Comparison of ENCODE assay signal across 8 cellular contexts in the genomic region with DNA sequence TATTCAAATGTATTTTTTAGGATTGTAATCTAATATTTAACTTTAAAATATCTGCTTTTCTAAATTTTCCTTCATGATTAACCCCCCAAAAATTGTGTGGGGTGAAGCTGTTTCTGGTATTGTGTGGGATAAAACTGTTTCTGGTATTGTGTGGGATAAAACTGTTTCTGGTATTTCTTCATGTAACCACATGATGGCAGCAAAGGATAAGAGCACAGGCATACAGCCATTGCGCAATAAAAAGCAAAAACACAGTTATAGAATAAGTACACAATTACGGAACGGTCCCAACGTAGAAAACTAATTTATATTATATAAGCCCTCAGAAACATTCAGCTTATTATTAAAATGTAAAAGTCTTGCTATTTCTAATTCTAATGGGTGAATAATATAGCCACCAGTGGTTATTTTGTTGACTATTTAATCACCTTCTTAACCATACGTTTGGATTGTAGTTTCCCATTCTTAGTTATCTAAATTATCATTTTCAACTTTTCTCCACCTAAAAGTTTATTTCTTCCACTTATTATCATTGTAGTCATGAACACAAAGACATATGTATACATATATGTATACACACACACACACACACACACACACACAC.
DNase-seq lines count a peak whose midpoint lies in the region; ATAC-seq, FAIRE-seq and TF ChIP-seq lines count a peak whose summit lies in the region.

No MANE protein-coding gene starts in this region.

- H3K4me2 ChIP-seq in SU-DHL-6 (ENCODE audit: low read depth, low read length, poor library complexity, severe bottlenecking) (no peak overlapping the region), parathyroid adenoma (ENCODE audit: low read length) (no peak overlapping the region)

- H4K20me1 ChIP-seq in SU-DHL-6 (ENCODE audit: low read depth, low read length): no peaks in the 10 kb centered on the region

- H3K9me3 ChIP-seq in SU-DHL-6 (ENCODE audit: insufficient read depth, low read length) (no peaks in the 10 kb centered on the region), parathyroid adenoma (ENCODE audit: control insufficient read depth, low read length) (no peaks in the 10 kb centered on the region)

- peaks cover 8% of the 10 kb centered on the region for H3K27me3 Mint-ChIP-seq in activated naive CD4-positive, alpha-beta T cell treated with anti-CD3 and anti-CD28 coated beads for 36 hours (ENCODE audit: low read depth)

- TF ChIP-seq CTCF in SU-DHL-6 (IDR thresholded peaks at IDR 0.05; ENCODE audit: insufficient read depth, low read length, poor library complexity, severe bottlenecking): peak; percentile 45
- peak; percentile 76 for TF ChIP-seq CTCF in fibroblast of the aortic adventitia (IDR thresholded peaks at IDR 0.05; ENCODE audit: insufficient read depth, low read length)
- peak; percentile 58 for TF ChIP-seq CTCF in parathyroid adenoma (IDR thresholded peaks at IDR 0.05)

- intact Hi-C loops in activated naive CD4-positive, alpha-beta T cell treated with anti-CD3 and anti-CD28 coated beads for 36 hours (cut with micrococcal nuclease): loop anchor here (1.0 to 5.0 kb wide), 6 partner anchors 541 to 1185 kb away; a partner anchor contains a TSS

- H3K27ac ChIP-seq in SU-DHL-6 (ENCODE audit: low read depth, low read length) (no peak overlapping the region), parathyroid adenoma (no peak overlapping the region)

- H3K36me3 ChIP-seq in SU-DHL-6 (ENCODE audit: low read length): no peaks in the 10 kb centered on the region
- H3K36me3 ChIP-seq in parathyroid adenoma (ENCODE audit: control insufficient read depth, insufficient read depth, low read length): no peaks in the 10 kb centered on the region

- no peaks in the 10 kb centered on the region for H3K9me2 ChIP-seq in SU-DHL-6 (replicated peaks; ENCODE audit: insufficient read depth, low read length)

- peak; percentile 12 for DNase-seq in activated naive CD4-positive, alpha-beta T cell treated with anti-CD3 and anti-CD28 coated beads for 36 hours
- no peak for DNase-seq in activated naive CD4-positive, alpha-beta T cell (lab: John Stamatoyannopoulos, UW)
- DNase-seq in HTR-8/SVneo (ENCODE audit: insufficient read length, low spot score): peak; percentile 14
- DNase-seq in fibroblast of the aortic adventitia (ENCODE audit: low read depth): peak; percentile 61
- no peak for DNase-seq in stimulated activated CD4-positive, alpha-beta T cell treated with anti-CD3 and anti-CD28 coated beads, Interleukin-2, amount 100 ng/mL, for 48 hours

- H3K36me3 Mint-ChIP-seq in activated naive CD4-positive, alpha-beta T cell treated with anti-CD3 and anti-CD28 coated beads for 36 hours (ENCODE audit: low read depth): no peaks in the 10 kb centered on the region

- CTCF ChIA-PET in activated naive CD4-positive, alpha-beta T cell treated with anti-CD3 and anti-CD28 coated beads for 36 hours (lab: Charles Lee): interaction anchor here (0.6 to 1.4 kb wide), 9 partner anchors 8 to 1051 kb away, joined by 3 to 6 read pairs (median 3); no protein-coding TSS in a partner anchor

- no peaks in the 10 kb centered on the region for H3F3A ChIP-seq in SU-DHL-6 (ENCODE audit: insufficient read depth)

- H3K79me2 ChIP-seq in SU-DHL-6 (ENCODE audit: insufficient read depth, low read length) (no peaks in the 10 kb centered on the region), parathyroid adenoma (no peaks in the 10 kb centered on the region)

- H3K4me3 Mint-ChIP-seq in activated naive CD4-positive, alpha-beta T cell treated with anti-CD3 and anti-CD28 coated beads for 36 hours: no peak overlapping the region

- no peak overlapping the region for H3K27ac Mint-ChIP-seq in activated naive CD4-positive, alpha-beta T cell treated with anti-CD3 and anti-CD28 coated beads for 36 hours

- no peaks in the 10 kb centered on the region for H3K9me3 Mint-ChIP-seq in activated naive CD4-positive, alpha-beta T cell treated with anti-CD3 and anti-CD28 coated beads for 36 hours

- H3K9ac ChIP-seq in SU-DHL-6 (ENCODE audit: low read length): no peak overlapping the region
- no peak overlapping the region for H3K9ac ChIP-seq in parathyroid adenoma

- H2AFZ ChIP-seq in SU-DHL-6 (ENCODE audit: low read depth, low read length, severe bottlenecking) (no peak overlapping the region), parathyroid adenoma (no peak overlapping the region)

- no peaks in the 10 kb centered on the region for H3K4me1 ChIP-seq in parathyroid adenoma

- no peak for FAIRE-seq in HTR-8/SVneo (lab: Jason Lieb, UNC)

- ATAC-seq in GM21526 (IDR thresholded peaks at IDR 0.05; ENCODE audit: low FRiP score, unreplicated experiment): peak; percentile 74

- no peaks in the 10 kb centered on the region for H3K27me3 ChIP-seq in SU-DHL-6 (ENCODE audit: low read length)
- no peaks in the 10 kb centered on the region for H3K27me3 ChIP-seq in parathyroid adenoma (ENCODE audit: control insufficient read depth, insufficient read depth, low read length)

- H3K4me1 Mint-ChIP-seq in activated naive CD4-positive, alpha-beta T cell treated with anti-CD3 and anti-CD28 coated beads for 36 hours (ENCODE audit: low read depth): no peaks in the 10 kb centered on the region

- no peak overlapping the region for H3K4me3 ChIP-seq in SU-DHL-6 (ENCODE audit: insufficient read depth, low read length, poor library complexity, severe bottlenecking)
- H3K4me3 ChIP-seq in fibroblast of the aortic adventitia (ENCODE audit: low read depth, low read length): no peak overlapping the region
- H3K4me3 ChIP-seq in parathyroid adenoma (ENCODE audit: low read depth, low read length): no peak overlapping the region

Comparison
In these comparisons a context has a peak if more than half of its experiments do, and no peak if none do; other contexts are left out.
1. DNase-seq: peak in activated naive CD4-positive, alpha-beta T cell treated with anti-CD3 and anti-CD28 coated beads for 36 hours (single experiment), HTR-8/SVneo (single experiment) and fibroblast of the aortic adventitia (single experiment); none in activated naive CD4-positive, alpha-beta T cell (0 of 4) and stimulated activated CD4-positive, alpha-beta T cell treated with anti-CD3 and anti-CD28 coated beads, Interleukin-2, amount 100 ng/mL, for 48 hours (0 of 2).
2. Peak in every context shown above with its lines, with median percentiles within 50 percentile points of each other: CTCF ChIP-seq.